1 cellular context compared by ENCODE assay signal in genomic region chr12:54032627-54033100, GRCh38.
A peak's percentile ranks its signal among the peaks of the same experiment; 100 is the strongest.
TF ChIP-seq lines count a peak whose summit lies in the region.

TSS of gene HOXC5 (plus strand) at chr12:54033050. CDS start at chr12:54033123, 73 bp downstream.

TF ChIP-seq in H1, 55 proteins besides CTCF, POLR2A, EP300 and RAD21 (continued from another document):
- no peak for TF ChIP-seq CBX8 (IDR thresholded peaks at IDR 0.05; ENCODE audit: borderline replicate concordance, low read depth, low read length)
- TF ChIP-seq HDAC6 (IDR thresholded peaks at IDR 0.05; ENCODE audit: low read depth, low read length), result no peak
- no peak for TF ChIP-seq POLR2AphosphoS5 (IDR thresholded peaks at IDR 0.05; ENCODE audit: low read depth, low read length)
- TF ChIP-seq CEBPB (IDR thresholded peaks at IDR 0.05; ENCODE audit: low read depth, low read length), result peak; percentile 33; the same call in 1 of the 2 replicates
- no peak for TF ChIP-seq NRF1 (IDR thresholded peaks at IDR 0.05; ENCODE audit: low read depth, low read length)
- TF ChIP-seq KDM5A (IDR thresholded peaks at IDR 0.05; ENCODE audit: low read length), result no peak
- no peak for TF ChIP-seq CHD7 (IDR thresholded peaks at IDR 0.05; ENCODE audit: insufficient replicate concordance, low read length)
- no peak for TF ChIP-seq ATF2 (IDR thresholded peaks at IDR 0.05; ENCODE audit: low read length)
- TF ChIP-seq TAF7 (optimal IDR thresholded peaks at IDR 0.05; ENCODE audit: borderline replicate concordance, low read depth, low read length), result no peak
- TF ChIP-seq HDAC2 (IDR thresholded peaks at IDR 0.05; ENCODE audit: borderline replicate concordance in 1 of 2, low read depth in 2 of 2, low read length in 2 of 2), result no peak
- TF ChIP-seq E2F6 (IDR thresholded peaks at IDR 0.05), result no peak
- no peak for TF ChIP-seq SP2 (IDR thresholded peaks at IDR 0.05; ENCODE audit: low read length)
- no peak for TF ChIP-seq MAFK (IDR thresholded peaks at IDR 0.05; ENCODE audit: low read depth, low read length)
- TF ChIP-seq USF2 (IDR thresholded peaks at IDR 0.05; ENCODE audit: low read length), result peak; percentile 57; the same call in 1 of the 2 replicates
- no peak for TF ChIP-seq SAP30 (IDR thresholded peaks at IDR 0.05; ENCODE audit: insufficient read depth, insufficient replicate concordance, low read length)
- no peak for TF ChIP-seq JUN (IDR thresholded peaks at IDR 0.05; ENCODE audit: low read depth, low read length)
- peak; percentile 73 for TF ChIP-seq YY1 (IDR thresholded peaks at IDR 0.05; ENCODE audit: low read depth, low read length)
- TF ChIP-seq PHF8 (conservative IDR thresholded peaks at IDR 0.05; ENCODE audit: low read depth, low read length), result no peak
- no peak for TF ChIP-seq SRF (IDR thresholded peaks at IDR 0.05; ENCODE audit: low read depth, low read length)
- no peak for TF ChIP-seq CTBP2 (IDR thresholded peaks at IDR 0.05; ENCODE audit: borderline replicate concordance, insufficient read depth, insufficient read length, low read length)
- 0 out of 2 replicates have a peak, but pooled peaks have one; percentile 58 for TF ChIP-seq TCF12 (IDR thresholded peaks at IDR 0.05; ENCODE audit: low read depth, low read length)
- TF ChIP-seq TBP (IDR thresholded peaks at IDR 0.05; ENCODE audit: low read depth, low read length), result no peak
- TF ChIP-seq SUZ12 (IDR thresholded peaks at IDR 0.05; ENCODE audit: low read length), result no peak
- peak; percentile 70 for TF ChIP-seq SP1 (IDR thresholded peaks at IDR 0.05; ENCODE audit: low read depth, low read length)
- TF ChIP-seq CHD1 (IDR thresholded peaks at IDR 0.05; ENCODE audit: low read depth, low read length), result no peak
- no peak for TF ChIP-seq SP4 (IDR thresholded peaks at IDR 0.05; ENCODE audit: low read length)
- TF ChIP-seq SIN3A (conservative IDR thresholded peaks at IDR 0.05 in 1 of 2, IDR thresholded peaks at IDR 0.05 in 1 of 2; ENCODE audit: low read depth in 1 of 2, low read length in 2 of 2), result 0 out of 4 replicates have a peak, but pooled peaks of 1 of the 2 experiments have one; percentile 46
- TF ChIP-seq ZNF274 (IDR thresholded peaks at IDR 0.05; ENCODE audit: borderline replicate concordance, extremely low read depth, low read length), result no peak
- TF ChIP-seq KDM4A (IDR thresholded peaks at IDR 0.05; ENCODE audit: low read depth, low read length, severe bottlenecking), result no peak
- peak; percentile 50; the same call in 1 of the 2 replicates for TF ChIP-seq TEAD4 (IDR thresholded peaks at IDR 0.05; ENCODE audit: low read depth, low read length)
- no peak for TF ChIP-seq RXRA (IDR thresholded peaks at IDR 0.05; ENCODE audit: insufficient read depth, low read depth, low read length)
- TF ChIP-seq RNF2 (IDR thresholded peaks at IDR 0.05; ENCODE audit: borderline replicate concordance, low read depth, low read length, missing control alignments, poor library complexity, severe bottlenecking), result no peak
- no peak for TF ChIP-seq SIX5 (IDR thresholded peaks at IDR 0.05; ENCODE audit: low read depth, low read length)
- no peak for TF ChIP-seq BACH1 (IDR thresholded peaks at IDR 0.05; ENCODE audit: low read length)
- TF ChIP-seq EGR1 (IDR thresholded peaks at IDR 0.05; ENCODE audit: borderline replicate concordance, low read depth, low read length), result peak; percentile 40; the same call in 1 of the 2 replicates
